ENCODE assay signal across 8 cellular contexts in the genomic region with DNA sequence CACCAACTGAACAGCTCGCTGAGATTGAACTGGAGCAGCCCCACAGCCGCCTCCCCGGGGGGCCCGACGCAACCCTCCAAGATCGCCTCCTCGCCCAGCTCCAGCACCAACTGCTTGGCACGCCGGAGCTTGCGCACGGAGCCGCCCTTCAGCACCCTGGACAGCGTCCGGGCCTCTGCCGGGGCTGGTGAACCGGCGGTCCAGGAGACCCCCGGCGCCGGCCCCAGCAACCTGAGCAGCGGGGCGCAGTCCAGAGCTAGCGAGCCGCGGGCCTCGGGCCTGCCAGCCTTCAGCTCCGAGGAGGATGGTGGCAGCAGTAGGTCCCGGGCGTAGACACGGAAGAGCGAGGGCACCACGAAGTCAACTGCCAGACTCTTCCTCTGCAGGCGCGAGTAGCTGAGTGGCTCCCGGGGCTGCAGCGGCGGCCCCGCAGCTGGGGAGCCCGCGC. TPM values are rescaled to one million over a fixed set of nuclear protein-coding genes. Genes with fewer than 3 reads are reported as not detected.
DNase-seq lines count a peak whose midpoint lies in the region; ATAC-seq and TF ChIP-seq lines count a peak whose summit lies in the region.

No MANE protein-coding gene starts in this region.

- TF ChIP-seq POLR2A in NB4 (IDR thresholded peaks at IDR 0.05; ENCODE audit: extremely low read depth, insufficient read length) (no peak), sigmoid colon (IDR thresholded peaks at IDR 0.05) (no peak)

- peaks cover 11 to 25% (median 13%) of the 10 kb centered on the region in 3 donors for H3K4me1 Mint-ChIP-seq in CD8-positive, alpha-beta memory T cell
- H3K4me1 Mint-ChIP-seq in activated naive CD8-positive, alpha-beta T cell treated with anti-CD3 and anti-CD28 coated beads, Interleukin-2, amount 10 ng/mL, durations not matched to agents 7 days and 5 days, result peaks cover 1% of the 10 kb centered on the region

- peak overlapping the region; percentile 96 for H3K4me2 ChIP-seq in hepatocyte

- no peaks in the 10 kb centered on the region for H3K9me2 ChIP-seq in hepatocyte (replicated peaks; ENCODE audit: insufficient read depth)

- peak in 3 of 5 donors; percentile 6 to 50 (median 26) for DNase-seq in CD8-positive, alpha-beta memory T cell
- DNase-seq in NB4 (ENCODE audit: low read depth) (peak; percentile 33), hepatocyte (ENCODE audit: low spot score) (peak; percentile 87), sigmoid colon (no peak), RKO (ENCODE audit: low spot score) (no peak), NCI-H446 treated with DMSO at 0.1 percent for 48 hours (lab: John Stamatoyannopoulos, UW) (no peak)
- DNase-seq in activated naive CD8-positive, alpha-beta T cell treated with anti-CD3 and anti-CD28 coated beads, Interleukin-2, amount 10 ng/mL, durations not matched to agents 7 days and 5 days, result peak; percentile 81

- no peaks in the 10 kb centered on the region for H3K79me2 ChIP-seq in hepatocyte

- TF ChIP-seq CTCF in NB4 (IDR thresholded peaks at IDR 0.05; ENCODE audit: low read depth, low read length) (no peak), hepatocyte (IDR thresholded peaks at IDR 0.05; ENCODE audit: poor library complexity) (no peak), sigmoid colon (IDR thresholded peaks at IDR 0.05) (no peak)

- H3K27ac ChIP-seq in CD8-positive, alpha-beta memory T cell (ENCODE audit: low read depth, low read length), result no peak overlapping the region
- H3K27ac ChIP-seq in hepatocyte, result no peak overlapping the region
- no peak overlapping the region for H3K27ac ChIP-seq in sigmoid colon

- peaks cover 42% of the 10 kb centered on the region for H3K27me3 ChIP-seq in CD8-positive, alpha-beta memory T cell (ENCODE audit: insufficient read depth, low read length, poor library complexity, severe bottlenecking)
- H3K27me3 ChIP-seq in hepatocyte (peaks cover 63% of the 10 kb centered on the region), sigmoid colon (peaks cover 0 to 74% (median 55%) of the 10 kb centered on the region in 3 donors)

- intact Hi-C loops in sigmoid colon (cut with DNase I), result no loop called here

- WGBS in hepatocyte (ENCODE audit: low lambda C conversion rate, missing lambda C conversion rate), result 2% methylated on average over 30 of the region's 40 CpGs
- WGBS in sigmoid colon, 2 donors, result 3 to 16% methylated on average over 40 of the region's 40 CpGs

- TF ChIP-seq EP300 in sigmoid colon (IDR thresholded peaks at IDR 0.05), result no peak

- ATAC-seq in activated naive CD8-positive, alpha-beta T cell treated with anti-CD3 and anti-CD28 coated beads, Interleukin-2, amount 10 ng/mL, durations not matched to agents 7 days and 5 days (ENCODE audit: low read depth), result peak; percentile 43
- no peak for ATAC-seq in HG02884 (IDR thresholded peaks at IDR 0.05; ENCODE audit: unreplicated experiment)

- H3K4me3 ChIP-seq in CD8-positive, alpha-beta memory T cell (ENCODE audit: low read length), result no peak overlapping the region
- H3K4me3 ChIP-seq in NB4 (ENCODE audit: low read depth, low read length) (no peak overlapping the region), hepatocyte (no peak overlapping the region), sigmoid colon (peak overlapping the region; percentile 9 to 53 (median 44))

- H3K36me3 Mint-ChIP-seq in CD8-positive, alpha-beta memory T cell, result no peaks in the 10 kb centered on the region
- no peaks in the 10 kb centered on the region for H3K36me3 Mint-ChIP-seq in activated naive CD8-positive, alpha-beta T cell treated with anti-CD3 and anti-CD28 coated beads, Interleukin-2, amount 10 ng/mL, durations not matched to agents 7 days and 5 days

- no peaks in the 10 kb centered on the region for H3K9me3 ChIP-seq in CD8-positive, alpha-beta memory T cell (ENCODE audit: low read length)
- no peaks in the 10 kb centered on the region for H3K9me3 ChIP-seq in hepatocyte (ENCODE audit: low read depth)
- H3K9me3 ChIP-seq in sigmoid colon, result peaks cover 0 to 5% (median 0%) of the 10 kb centered on the region in 4 donors

- CTCF ChIA-PET in CD8-positive, alpha-beta memory T cell (lab: Charles Lee), result no interaction called here

- no peak overlapping the region for H3K4me3 Mint-ChIP-seq in CD8-positive, alpha-beta memory T cell
- H3K4me3 Mint-ChIP-seq in activated naive CD8-positive, alpha-beta T cell treated with anti-CD3 and anti-CD28 coated beads, Interleukin-2, amount 10 ng/mL, durations not matched to agents 7 days and 5 days, result no peak overlapping the region

- no peak overlapping the region for H3K27ac Mint-ChIP-seq in CD8-positive, alpha-beta memory T cell
- no peak overlapping the region for H3K27ac Mint-ChIP-seq in activated naive CD8-positive, alpha-beta T cell treated with anti-CD3 and anti-CD28 coated beads, Interleukin-2, amount 10 ng/mL, durations not matched to agents 7 days and 5 days

- no peak overlapping the region for H2AFZ ChIP-seq in hepatocyte

- H3K9me3 Mint-ChIP-seq in CD8-positive, alpha-beta memory T cell, result peaks cover 0 to 5% (median 0%) of the 10 kb centered on the region in 5 donors
- H3K9me3 Mint-ChIP-seq in activated naive CD8-positive, alpha-beta T cell treated with anti-CD3 and anti-CD28 coated beads, Interleukin-2, amount 10 ng/mL, durations not matched to agents 7 days and 5 days, result no peaks in the 10 kb centered on the region

- H3K4me1 ChIP-seq in CD8-positive, alpha-beta memory T cell (ENCODE audit: insufficient read depth, low read length), result no peaks in the 10 kb centered on the region
- H3K4me1 ChIP-seq in hepatocyte (ENCODE audit: insufficient read depth) (peaks cover 19% of the 10 kb centered on the region), sigmoid colon (peaks cover 0 to 32% (median 24%) of the 10 kb centered on the region in 4 donors)

- POLR2A ChIA-PET in CD8-positive, alpha-beta memory T cell (lab: Charles Lee), result no interaction called here
- POLR2A ChIA-PET in activated naive CD8-positive, alpha-beta T cell treated with anti-CD3 and anti-CD28 coated beads, Interleukin-2, amount 10 ng/mL, durations not matched to agents 7 days and 5 days (lab: Charles Lee), result no interaction called here

- no peaks in the 10 kb centered on the region for H3K36me3 ChIP-seq in CD8-positive, alpha-beta memory T cell (ENCODE audit: insufficient read depth, low read length)
- H3K36me3 ChIP-seq in hepatocyte (replicated peaks; ENCODE audit: insufficient read depth, low read depth) (no peaks in the 10 kb centered on the region), sigmoid colon (no peaks in the 10 kb centered on the region)

- H4K20me1 ChIP-seq in hepatocyte (ENCODE audit: insufficient read depth, poor library complexity, severe bottlenecking), result no peaks in the 10 kb centered on the region

- H3K27me3 Mint-ChIP-seq in CD8-positive, alpha-beta memory T cell, result peaks cover 55 to 84% of the 10 kb centered on the region in 2 donors
- H3K27me3 Mint-ChIP-seq in activated naive CD8-positive, alpha-beta T cell treated with anti-CD3 and anti-CD28 coated beads, Interleukin-2, amount 10 ng/mL, durations not matched to agents 7 days and 5 days, result peaks cover 51% of the 10 kb centered on the region

RNA-seq across cellular contexts. Expression of a gene that starts 1.2 kb away (rescaled TPM):
- total RNA-seq in CD8-positive, alpha-beta memory T cell, result not detected
- not detected for polyA plus RNA-seq in CD8-positive, alpha-beta memory T cell
- total RNA-seq in activated naive CD8-positive, alpha-beta T cell treated with anti-CD3 and anti-CD28 coated beads, Interleukin-2, amount 10 ng/mL, durations not matched to agents 7 days and 5 days, result not detected
- total RNA-seq in hepatocyte (0.20 and 0.27 TPM in 2 replicates), sigmoid colon (1 to 10 TPM; 1.1 to 2.9 (median 1.4) TPM)
- polyA plus RNA-seq in hepatocyte (0.06 and 0.16 TPM in 2 replicates), sigmoid colon (under 1 TPM in 2 of 3 donors, not detected in 1; 0.31 to 0.60 TPM)

Comparison
In these comparisons a context has a peak if more than half of its experiments do, and no peak if none do; other contexts are left out.
1. DNase-seq: peak in CD8-positive, alpha-beta memory T cell (3 of 5), NB4 (single experiment), activated naive CD8-positive, alpha-beta T cell treated with anti-CD3 and anti-CD28 coated beads, Interleukin-2, amount 10 ng/mL, durations not matched to agents 7 days and 5 days (single experiment) and hepatocyte (single experiment); none in sigmoid colon (single experiment), RKO (single experiment) and NCI-H446 treated with DMSO at 0.1 percent for 48 hours (single experiment).
2. H3K4me3 ChIP-seq: peak in sigmoid colon (4 of 4); none in CD8-positive, alpha-beta memory T cell (single experiment), NB4 (single experiment) and hepatocyte (single experiment).